In genomic region chr11:114196994-114197702, GRCh38 we compare ENCODE assay signal across 12 cellular contexts.
A peak's percentile ranks its signal among the peaks of the same experiment; 100 is the strongest.
DNase-seq lines count a peak whose midpoint lies in the region; ATAC-seq and TF ChIP-seq lines count a peak whose summit lies in the region.
"Had no signal": no experiment of that assay in that cellular context is flagged by ENCODE, and none has a peak within 500 bp of the region (broad histone marks: within the 10 kb centered on the region; RNA-seq: fewer than 3 reads in every experiment).

No MANE protein-coding gene starts in this region.

- H3K27ac ChIP-seq in colonic mucosa = peak overlapping the region; percentile 36
- no peak overlapping the region for H3K27ac ChIP-seq in mesenchymal stem cell (ENCODE audit: low read length, poor library complexity, severe bottlenecking)

- H3K4me1 Mint-ChIP-seq in stimulated activated memory B cell treated with anti-CD40 and anti-IgM and Interleukin-4, amounts not matched to agents 10 μg/mL and 1 μg/mL and 100 μg/mL, for 72 hours = peaks cover 24% of the 10 kb centered on the region
- peaks cover 9% of the 10 kb centered on the region for H3K4me1 Mint-ChIP-seq in activated CD4-positive, alpha-beta T cell treated with anti-CD3 and anti-CD28 coated beads, Interleukin-2, amount 10 ng/mL, durations not matched to agents 24 days and 14 days

- H3K36me3 ChIP-seq in colonic mucosa = no peaks in the 10 kb centered on the region
- no peaks in the 10 kb centered on the region for H3K36me3 ChIP-seq in mesenchymal stem cell (ENCODE audit: control insufficient read depth in 1 of 2, insufficient read depth in 2 of 2, low read depth in 1 of 2, low read length in 2 of 2)

- no peaks in the 10 kb centered on the region for H3K27me3 Mint-ChIP-seq in stimulated activated memory B cell treated with anti-CD40 and anti-IgM and Interleukin-4, amounts not matched to agents 10 μg/mL and 1 μg/mL and 100 μg/mL, for 72 hours
- H3K27me3 Mint-ChIP-seq in activated CD4-positive, alpha-beta T cell treated with anti-CD3 and anti-CD28 coated beads, Interleukin-2, amount 10 ng/mL, durations not matched to agents 24 days and 14 days = no peaks in the 10 kb centered on the region
- H3K27me3 Mint-ChIP-seq: dendritic cell treated with granulocyte-macrophage colony-stimulating factor and Interleukin-4, amounts not matched to agents 40 ng/mL and 50 ng/mL, for 4 days; T-cell had no signal

- TF ChIP-seq CTCF in colonic mucosa (IDR thresholded peaks at IDR 0.05) = no peak

- no peak overlapping the region for H2AK5ac ChIP-seq in mesenchymal stem cell (ENCODE audit: low read length, severe bottlenecking)

- no peak overlapping the region for H2BK120ac ChIP-seq in mesenchymal stem cell (ENCODE audit: low read depth, low read length)

- peak overlapping the region; percentile 24 for H3K4me3 Mint-ChIP-seq in stimulated activated memory B cell treated with anti-CD40 and anti-IgM and Interleukin-4, amounts not matched to agents 10 μg/mL and 1 μg/mL and 100 μg/mL, for 72 hours
- no peak overlapping the region for H3K4me3 Mint-ChIP-seq in activated CD4-positive, alpha-beta T cell treated with anti-CD3 and anti-CD28 coated beads, Interleukin-2, amount 10 ng/mL, durations not matched to agents 24 days and 14 days
- H3K4me3 Mint-ChIP-seq: dendritic cell treated with granulocyte-macrophage colony-stimulating factor and Interleukin-4, amounts not matched to agents 40 ng/mL and 50 ng/mL, for 4 days; T-cell had no signal

- no peaks in the 10 kb centered on the region for H3K9me3 ChIP-seq in colonic mucosa
- peaks cover 3% of the 10 kb centered on the region for H3K9me3 ChIP-seq in mesenchymal stem cell (ENCODE audit: control insufficient read depth, low read length)

- H2BK5ac ChIP-seq in mesenchymal stem cell (ENCODE audit: low read depth, low read length, poor library complexity, severe bottlenecking) = no peak overlapping the region

- H2BK15ac ChIP-seq in mesenchymal stem cell (ENCODE audit: low read depth, poor library complexity, severe bottlenecking) = no peak overlapping the region

- no peaks in the 10 kb centered on the region for H3K27me3 ChIP-seq in colonic mucosa
- H3K27me3 ChIP-seq in mesenchymal stem cell (ENCODE audit: control insufficient read depth in 1 of 2, insufficient read depth in 1 of 2, low read length in 2 of 2) = peaks cover 12 to 38% of the 10 kb centered on the region in 2 experiments

- ATAC-seq in GM18867 (IDR thresholded peaks at IDR 0.05; ENCODE audit: unreplicated experiment) (peak; percentile 46), HG02981 (IDR thresholded peaks at IDR 0.05; ENCODE audit: unreplicated experiment) (no peak), HG03280 (IDR thresholded peaks at IDR 0.05; ENCODE audit: unreplicated experiment) (no peak)
- peak; percentile 86 for ATAC-seq in stimulated activated memory B cell treated with anti-CD40 and anti-IgM and Interleukin-4, amounts not matched to agents 10 μg/mL and 1 μg/mL and 100 μg/mL, for 72 hours

- peak overlapping the region; percentile 12 to 24 for H3K4ac ChIP-seq in mesenchymal stem cell (ENCODE audit: low read depth in 1 of 2, low read length in 2 of 2)

- no peak overlapping the region for H2AFZ ChIP-seq in mesenchymal stem cell (ENCODE audit: low read depth, low read length)

- H3K4me3 ChIP-seq in colonic mucosa = no peak overlapping the region
- H3K4me3 ChIP-seq in mesenchymal stem cell (ENCODE audit: insufficient read depth in 1 of 2, low read depth in 1 of 2, low read length in 2 of 2) = no peak overlapping the region

- no peaks in the 10 kb centered on the region for H3K79me1 ChIP-seq in mesenchymal stem cell (replicated peaks; ENCODE audit: low read length, poor library complexity, severe bottlenecking)

- intact Hi-C loops in colonic mucosa (cut with DNase I) = no loop called here
- intact Hi-C loops in activated CD4-positive, alpha-beta T cell treated with anti-CD3 and anti-CD28 coated beads, Interleukin-2, amount 10 ng/mL, durations not matched to agents 24 days and 14 days (cut with micrococcal nuclease) = no loop called here

- H3K9ac ChIP-seq in colonic mucosa (ENCODE audit: low read depth in 2 of 2, low read length in 2 of 2) = no peak overlapping the region
- H3K9ac ChIP-seq in mesenchymal stem cell (ENCODE audit: low read length) = no peak overlapping the region

- H3K18ac ChIP-seq in mesenchymal stem cell (ENCODE audit: low read depth in 1 of 2, low read length in 2 of 2) = peak overlapping the region in 1 of 2 experiments; percentile 35

- H3K9me3 Mint-ChIP-seq in stimulated activated memory B cell treated with anti-CD40 and anti-IgM and Interleukin-4, amounts not matched to agents 10 μg/mL and 1 μg/mL and 100 μg/mL, for 72 hours = no peaks in the 10 kb centered on the region
- H3K9me3 Mint-ChIP-seq in activated CD4-positive, alpha-beta T cell treated with anti-CD3 and anti-CD28 coated beads, Interleukin-2, amount 10 ng/mL, durations not matched to agents 24 days and 14 days = peaks cover 1% of the 10 kb centered on the region
- H3K9me3 Mint-ChIP-seq: dendritic cell treated with granulocyte-macrophage colony-stimulating factor and Interleukin-4, amounts not matched to agents 40 ng/mL and 50 ng/mL, for 4 days had no signal

- H2BK12ac ChIP-seq in mesenchymal stem cell (ENCODE audit: low read length in 2 of 2) = peak overlapping the region; percentile 28 to 37

- H4K91ac ChIP-seq in mesenchymal stem cell (ENCODE audit: low read length) = no peak overlapping the region

- WGBS in mesenchymal stem cell = 79% methylated on average over 6 of the region's 7 CpGs

- H4K8ac ChIP-seq in mesenchymal stem cell (ENCODE audit: low read length) = no peak overlapping the region

- peak overlapping the region in 1 of 2 experiments; percentile 49 for H3K14ac ChIP-seq in mesenchymal stem cell (ENCODE audit: low read length in 2 of 2)

- no peak overlapping the region for H3K4me2 ChIP-seq in mesenchymal stem cell (ENCODE audit: low read length, poor library complexity, severe bottlenecking)

- H3K23ac ChIP-seq in mesenchymal stem cell (ENCODE audit: low read length in 2 of 2) = no peak overlapping the region

- peak overlapping the region; percentile 82 for H3K27ac Mint-ChIP-seq in stimulated activated memory B cell treated with anti-CD40 and anti-IgM and Interleukin-4, amounts not matched to agents 10 μg/mL and 1 μg/mL and 100 μg/mL, for 72 hours
- H3K27ac Mint-ChIP-seq in activated CD4-positive, alpha-beta T cell treated with anti-CD3 and anti-CD28 coated beads, Interleukin-2, amount 10 ng/mL, durations not matched to agents 24 days and 14 days = no peak overlapping the region
- H3K27ac Mint-ChIP-seq: dendritic cell treated with granulocyte-macrophage colony-stimulating factor and Interleukin-4, amounts not matched to agents 40 ng/mL and 50 ng/mL, for 4 days; T-cell had no signal

- H3K4me1 ChIP-seq in colonic mucosa = no peaks in the 10 kb centered on the region
- H3K4me1 ChIP-seq in mesenchymal stem cell (ENCODE audit: control insufficient read depth, insufficient read depth, low read depth, low read length) = peaks cover 3% of the 10 kb centered on the region

- no peak for DNase-seq in colonic mucosa
- no peak for DNase-seq in mesenchymal stem cell
- DNase-seq in cortex of kidney (lab: John Stamatoyannopoulos, UW) = no peak
- no peak for DNase-seq in activated CD4-positive, alpha-beta T cell treated with anti-CD3 and anti-CD28 coated beads, Interleukin-2, amount 10 ng/mL, durations not matched to agents 24 days and 14 days
- DNase-seq: activated T-cell treated with anti-CD3 and anti-CD28 coated beads for 4 hours, NCI-H524 had no signal

- no peaks in the 10 kb centered on the region for H3K36me3 Mint-ChIP-seq in stimulated activated memory B cell treated with anti-CD40 and anti-IgM and Interleukin-4, amounts not matched to agents 10 μg/mL and 1 μg/mL and 100 μg/mL, for 72 hours
- H3K36me3 Mint-ChIP-seq in activated CD4-positive, alpha-beta T cell treated with anti-CD3 and anti-CD28 coated beads, Interleukin-2, amount 10 ng/mL, durations not matched to agents 24 days and 14 days (ENCODE audit: low read depth) = no peaks in the 10 kb centered on the region
- H3K36me3 Mint-ChIP-seq: T-cell had no signal

Comparison
In these comparisons a context has a peak if more than half of its experiments do, and no peak if none do; other contexts are left out.
1. ATAC-seq: peak in GM18867 (single experiment) and stimulated activated memory B cell treated with anti-CD40 and anti-IgM and Interleukin-4, amounts not matched to agents 10 μg/mL and 1 μg/mL and 100 μg/mL, for 72 hours (single experiment); none in HG02981 (single experiment) and HG03280 (single experiment).